8 cellular contexts compared by ENCODE assay signal in genomic region chr22:42444060-42444904, GRCh38. TPM values are rescaled to one million over a fixed set of nuclear protein-coding genes. Genes with fewer than 3 reads are reported as not detected.
DNase-seq lines count a peak whose midpoint lies in the region; ATAC-seq and TF ChIP-seq lines count a peak whose summit lies in the region.

No MANE protein-coding gene starts in this region.

- H3K27me3 ChIP-seq in esophagus muscularis mucosa (no peaks in the 10 kb centered on the region), muscle layer of duodenum (ENCODE audit: low read depth, low read length) (no peaks in the 10 kb centered on the region)

- WGBS in esophagus muscularis mucosa: under 1% methylated on average over 27 of the region's 28 CpGs

- H3K4me3 ChIP-seq in esophagus muscularis mucosa (peak overlapping the region; percentile 49 to 60 (median 50)), muscle layer of duodenum (ENCODE audit: low read depth in 1 of 2, low read length in 2 of 2) (peak overlapping the region; percentile 54 to 57)

- no peak for TF ChIP-seq EP300 in esophagus muscularis mucosa (IDR thresholded peaks at IDR 0.05)

- H3K4me1 ChIP-seq in esophagus muscularis mucosa: peaks cover 24 to 35% (median 34%) of the 10 kb centered on the region in 4 donors
- peaks cover 14 to 17% of the 10 kb centered on the region in 2 donors for H3K4me1 ChIP-seq in muscle layer of duodenum (ENCODE audit: control insufficient read depth in 1 of 2, insufficient read depth in 2 of 2, low read length in 2 of 2)

- H3K9me3 ChIP-seq in esophagus muscularis mucosa (no peaks in the 10 kb centered on the region), muscle layer of duodenum (ENCODE audit: control insufficient read depth in 1 of 2, low read length in 2 of 2) (no peaks in the 10 kb centered on the region)

- intact Hi-C loops in esophagus muscularis mucosa (cut with DNase I): loop anchor here (5.0 kb wide), 1 partner anchor 172 kb away; the partner anchor contains the start of gene TCF20

- peak; percentile 49 to 70 (median 52) for TF ChIP-seq CTCF in esophagus muscularis mucosa (IDR thresholded peaks at IDR 0.05)

- DNase-seq in COLO668 (lab: John Stamatoyannopoulos, UW; ENCODE audit: unreplicated experiment) (peak; percentile 72), HT1080 (ENCODE audit: low read depth) (peak; percentile 78), OCI-M2 (lab: John Stamatoyannopoulos, UW; ENCODE audit: unreplicated experiment) (peak; percentile 28), esophagus muscularis mucosa (ENCODE audit: extremely low spot score) (peak; percentile 94)
- peak; percentile 90 for DNase-seq in activated T-cell treated with anti-CD3 and anti-CD28 coated beads, Interleukin-2, amount 50 U/mL, for 48 hours
- peak; percentile 85 for DNase-seq in stimulated activated CD8-positive, alpha-beta memory T cell treated with anti-CD3 and anti-CD28 coated beads, Interleukin-4, amount 100 ng/mL, for 48 hours

- H3K36me3 ChIP-seq in esophagus muscularis mucosa (no peaks in the 10 kb centered on the region), muscle layer of duodenum (ENCODE audit: control insufficient read depth in 1 of 2, insufficient read depth in 2 of 2, low read length in 2 of 2) (no peaks in the 10 kb centered on the region)

- no peak for ATAC-seq in HG02571 (IDR thresholded peaks at IDR 0.05; ENCODE audit: unreplicated experiment)

- TF ChIP-seq POLR2A in esophagus muscularis mucosa (IDR thresholded peaks at IDR 0.05; ENCODE audit: low read depth): no peak

- peak overlapping the region; percentile 70 to 86 (median 80) for H3K27ac ChIP-seq in esophagus muscularis mucosa (replicated peaks in 1 of 4)
- peak overlapping the region; percentile 57 for H3K27ac ChIP-seq in muscle layer of duodenum (ENCODE audit: low read length)

RNA-seq across cellular contexts. Expression of gene NFAM1, which starts 12.1 kb away (rescaled TPM):
- total RNA-seq in HT1080 (2014; rRNA removed; shearing (Covaris generic)): not detected in 2 replicates
- not detected in 2 replicates for polyA plus RNA-seq in HT1080 (2015; cell fraction: cytosol; rRNA removed)
- 0.05 TPM in 1 of 2 replicates, not detected in the other for polyA plus RNA-seq in HT1080 (2015; cell fraction: nucleus; rRNA removed)
- 1 to 10 TPM; 2.1 to 5.1 (median 2.9) TPM for total RNA-seq in esophagus muscularis mucosa

Comparison
In these comparisons a context has a peak if more than half of its experiments do, and no peak if none do; other contexts are left out.
1. DNase-seq: peak in every context shown above with its lines; median percentile 94 in esophagus muscularis mucosa; 90 in activated T-cell treated with anti-CD3 and anti-CD28 coated beads, Interleukin-2, amount 50 U/mL, for 48 hours; 85 in stimulated activated CD8-positive, alpha-beta memory T cell treated with anti-CD3 and anti-CD28 coated beads, Interleukin-4, amount 100 ng/mL, for 48 hours; 78 in HT1080; 72 in COLO668; 28 in OCI-M2.